In the genomic region with DNA sequence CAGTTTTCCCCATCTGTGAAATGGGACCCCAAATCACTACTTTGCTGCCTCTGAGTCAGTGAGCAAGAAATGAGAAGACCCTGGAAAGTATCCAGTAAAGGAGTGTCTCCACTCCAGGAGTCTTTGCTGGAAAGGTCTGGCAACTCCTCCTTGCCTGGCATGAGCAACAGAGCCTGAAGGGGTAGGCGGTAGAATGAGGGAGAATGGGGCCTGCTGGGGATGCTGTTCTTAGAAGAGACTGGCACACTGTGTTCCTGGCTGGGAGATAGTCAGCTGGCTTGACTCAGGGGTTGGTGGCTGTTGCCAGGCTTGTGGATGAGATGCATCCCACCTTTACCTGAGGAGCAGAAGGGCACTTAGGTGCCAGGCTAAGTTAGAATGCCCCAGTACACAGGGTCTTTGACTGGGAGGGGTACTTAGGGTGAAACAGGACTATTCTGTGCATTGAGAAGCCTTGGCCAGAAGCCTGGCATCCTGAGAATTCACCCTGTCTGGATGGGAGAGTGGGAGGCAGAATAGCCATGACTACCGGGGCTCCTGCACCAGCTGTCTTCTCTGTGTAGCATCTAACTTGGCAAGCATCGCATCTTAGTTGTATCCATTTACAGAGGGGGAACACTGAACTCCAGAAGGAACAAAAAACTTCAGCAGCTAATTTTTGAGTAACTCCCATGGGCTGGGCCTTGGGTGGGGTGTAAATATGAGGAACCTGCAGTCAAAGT, we compare ENCODE assay signal across 14 cellular contexts. TPM values are rescaled to one million over a fixed set of nuclear protein-coding genes. Genes with fewer than 3 reads are reported as not detected.
A peak's percentile ranks its signal among the peaks of the same experiment; 100 is the strongest.
DNase-seq lines count a peak whose midpoint lies in the region; ATAC-seq, FAIRE-seq and TF ChIP-seq lines count a peak whose summit lies in the region.
"Had no signal": no experiment of that assay in that cellular context is flagged by ENCODE, and none has a peak within 500 bp of the region (broad histone marks: within the 10 kb centered on the region; RNA-seq: fewer than 3 reads in every experiment).

No MANE protein-coding gene starts in this region.

- H3K27ac ChIP-seq in HL-60 (replicated peaks) (no peak overlapping the region; the same call in 1 of the 2 replicates), lung (ENCODE audit: low read depth in 1 of 2, low read length in 1 of 2) (peak overlapping the region in 1 of 2 donors; percentile 60)
- H3K27ac ChIP-seq: KMS-11 had no signal

- peaks cover 0 to 6% of the 10 kb centered on the region in 2 donors for H3K4me1 ChIP-seq in lung (ENCODE audit: control insufficient read depth in 2 of 2, insufficient read depth in 2 of 2, low read length in 2 of 2)

- TF ChIP-seq CTCF in HL-60 (IDR thresholded peaks at IDR 0.05; ENCODE audit: insufficient read depth, low read length): no peak
- TF ChIP-seq CTCF in lung (IDR thresholded peaks at IDR 0.05; ENCODE audit: control extremely low read depth, extremely low read depth): no peak
- TF ChIP-seq CTCF in GM13976 (IDR thresholded peaks at IDR 0.05; ENCODE audit: borderline replicate concordance, control extremely low read depth, extremely low read depth, insufficient read depth, missing control alignments): no peak
- no peak for TF ChIP-seq CTCF in WTC11 (IDR thresholded peaks at IDR 0.05)

- POLR2A ChIA-PET in WTC11 (lab: Charles Lee): no interaction called here

- DNase-seq in ACHN (peak; percentile 38), HL-60 (ENCODE audit: low read depth in 1 of 2, low spot score in 1 of 2) (no peak), anterior cingulate cortex (lab: John Stamatoyannopoulos, UW) (peak in 44 of 58 donors; percentile 8 to 83 (median 53)), lung (ENCODE audit: low spot score) (no peak), H54 (ENCODE audit: insufficient read length, low spot score) (no peak), GM13976 (ENCODE audit: low spot score) (no peak), WTC11 (ENCODE audit: low spot score) (no peak), cerebellum (ENCODE audit: low spot score) (no peak)
- DNase-seq: AML-193; NCI-H69; stimulated activated naive CD4-positive, alpha-beta T cell; T1000 had no signal

- no peaks in the 10 kb centered on the region for H3K9me3 ChIP-seq in lung (ENCODE audit: control insufficient read depth in 2 of 2, insufficient read depth in 1 of 2, low read length in 1 of 2)

- no peak for FAIRE-seq in H54 (lab: Jason Lieb, UNC)

- H3K4me3 ChIP-seq in HL-60 (replicated peaks; ENCODE audit: insufficient read depth, low read length) (0 out of 2 replicates have a peak overlapping the region, but pooled peaks have one; percentile 3), lung (peak overlapping the region; percentile 28)

- no peak for ATAC-seq in lung (ENCODE audit: insufficient read depth, low FRiP score)
- ATAC-seq in WTC11: no peak
- ATAC-seq: activated naive CD4-positive, alpha-beta T cell treated with anti-CD3 and anti-CD28 coated beads, Interleukin-2, amount 50 U/mL, for 72 hours had no signal

- H3K36me3 Mint-ChIP-seq in WTC11: peaks cover 17% of the 10 kb centered on the region
- H3K36me3 Mint-ChIP-seq: activated naive CD4-positive, alpha-beta T cell treated with anti-CD3 and anti-CD28 coated beads, Interleukin-2, amount 50 U/mL, for 72 hours had no signal

- WGBS in lung, 2 donors: 64 to 86% methylated on average over 3 of the region's 3 CpGs

- H3K27me3 ChIP-seq in HL-60 (ENCODE audit: insufficient read depth, poor library complexity, severe bottlenecking) (no peaks in the 10 kb centered on the region), lung (ENCODE audit: control insufficient read depth, insufficient read depth) (no peaks in the 10 kb centered on the region)

- H3K27me3 Mint-ChIP-seq in WTC11 (ENCODE audit: low read depth): peaks cover 33% of the 10 kb centered on the region

- no peak for TF ChIP-seq POLR2A in H54 (IDR thresholded peaks at IDR 0.05; ENCODE audit: low read depth, low read length)

- CTCF ChIA-PET in WTC11 (lab: Charles Lee): interaction anchor here (0.6 to 2.9 kb wide), 2 partner anchors 38 to 139 kb away, joined by 4 to 10 read pairs; no protein-coding TSS in a partner anchor

- H3K4me1 Mint-ChIP-seq in WTC11: peaks cover 20% of the 10 kb centered on the region

- no peaks in the 10 kb centered on the region for H3K9me3 Mint-ChIP-seq in WTC11
- H3K9me3 Mint-ChIP-seq: activated naive CD4-positive, alpha-beta T cell treated with anti-CD3 and anti-CD28 coated beads, Interleukin-2, amount 50 U/mL, for 72 hours had no signal

- peaks cover 0 to 2% of the 10 kb centered on the region in 2 donors for H3K36me3 ChIP-seq in lung (ENCODE audit: control insufficient read depth in 2 of 2, insufficient read depth in 2 of 2, low read length in 2 of 2)

- in situ Hi-C loops in ACHN (cut with HindIII; ENCODE audit: low pct_ligation_motif_present, low pct_unique_long_range_greater_than_20kb, low sequenced_read_pairs) (no loop called here), GM13976 (cut with MboI; ENCODE audit: low sequenced_read_pairs, unreplicated experiment) (no loop called here)

- no peak overlapping the region for H3K4me3 Mint-ChIP-seq in WTC11

- no peak overlapping the region for H3K27ac Mint-ChIP-seq in WTC11
- H3K27ac Mint-ChIP-seq: activated naive CD4-positive, alpha-beta T cell treated with anti-CD3 and anti-CD28 coated beads, Interleukin-2, amount 50 U/mL, for 72 hours had no signal

TF ChIP-seq in WTC11, 78 proteins besides CTCF, POLR2A, EP300 and RAD21:
- no peak for TF ChIP-seq TCF7 (CRISPR knock-in tag; IDR thresholded peaks at IDR 0.05; ENCODE audit: low read depth)
- TF ChIP-seq NFE2L1 (CRISPR knock-in tag; IDR thresholded peaks at IDR 0.05): no peak
- no peak for TF ChIP-seq SP1 (CRISPR knock-in tag; conservative IDR thresholded peaks at IDR 0.05)
- TF ChIP-seq USF2 (CRISPR knock-in tag; IDR thresholded peaks at IDR 0.05): no peak
- TF ChIP-seq PRRX2 (CRISPR knock-in tag; IDR thresholded peaks at IDR 0.05): no peak
- no peak for TF ChIP-seq ZNF263 (CRISPR knock-in tag; IDR thresholded peaks at IDR 0.05; ENCODE audit: low read depth)
- no peak for TF ChIP-seq ZNF671 (CRISPR knock-in tag; IDR thresholded peaks at IDR 0.05)
- no peak for TF ChIP-seq CREM (CRISPR knock-in tag; IDR thresholded peaks at IDR 0.05)
- TF ChIP-seq, protein P1, sequence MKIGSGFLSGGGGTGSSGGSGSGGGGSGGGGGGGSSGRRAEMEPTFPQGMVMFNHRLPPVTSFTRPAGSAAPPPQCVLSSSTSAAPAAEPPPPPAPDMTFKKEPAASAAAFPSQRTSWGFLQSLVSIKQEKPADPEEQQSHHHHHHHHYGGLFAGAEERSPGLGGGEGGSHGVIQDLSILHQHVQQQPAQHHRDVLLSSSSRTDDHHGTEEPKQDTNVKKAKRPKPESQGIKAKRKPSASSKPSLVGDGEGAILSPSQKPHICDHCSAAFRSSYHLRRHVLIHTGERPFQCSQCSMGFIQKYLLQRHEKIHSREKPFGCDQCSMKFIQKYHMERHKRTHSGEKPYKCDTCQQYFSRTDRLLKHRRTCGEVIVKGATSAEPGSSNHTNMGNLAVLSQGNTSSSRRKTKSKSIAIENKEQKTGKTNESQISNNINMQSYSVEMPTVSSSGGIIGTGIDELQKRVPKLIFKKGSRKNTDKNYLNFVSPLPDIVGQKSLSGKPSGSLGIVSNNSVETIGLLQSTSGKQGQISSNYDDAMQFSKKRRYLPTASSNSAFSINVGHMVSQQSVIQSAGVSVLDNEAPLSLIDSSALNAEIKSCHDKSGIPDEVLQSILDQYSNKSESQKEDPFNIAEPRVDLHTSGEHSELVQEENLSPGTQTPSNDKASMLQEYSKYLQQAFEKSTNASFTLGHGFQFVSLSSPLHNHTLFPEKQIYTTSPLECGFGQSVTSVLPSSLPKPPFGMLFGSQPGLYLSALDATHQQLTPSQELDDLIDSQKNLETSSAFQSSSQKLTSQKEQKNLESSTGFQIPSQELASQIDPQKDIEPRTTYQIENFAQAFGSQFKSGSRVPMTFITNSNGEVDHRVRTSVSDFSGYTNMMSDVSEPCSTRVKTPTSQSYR (CRISPR knock-in tag; IDR thresholded peaks at IDR 0.05): no peak
- TF ChIP-seq FOXP1 (CRISPR knock-in tag; IDR thresholded peaks at IDR 0.05; ENCODE audit: borderline replicate concordance): no peak
- no peak for TF ChIP-seq ZNF423 (CRISPR knock-in tag; IDR thresholded peaks at IDR 0.05)
- no peak for TF ChIP-seq JUN (CRISPR knock-in tag; IDR thresholded peaks at IDR 0.05)
- TF ChIP-seq ATF1 (CRISPR knock-in tag; IDR thresholded peaks at IDR 0.05): no peak

RNA-seq across cellular contexts. Expression of gene MFSD2A, which starts 2.5 kb away (rescaled TPM):
- total RNA-seq in lung: 100 to 1,000 TPM in 1 of 2 donors, 10 to 100 TPM in 1; 57.2 to 149 TPM
- 100 to 1,000 TPM; 119 to 123 TPM for polyA plus RNA-seq in lung
- total RNA-seq in WTC11 (2021): 11.5 to 14.0 TPM (median 12.9 TPM) in 3 replicates
- total RNA-seq in cerebellum: 18.9 TPM

RNA-seq across cellular contexts. Expression of gene MYCL, which starts 55.7 kb away (rescaled TPM):
- total RNA-seq in lung (1 to 10 TPM; 6.0 to 7.8 TPM), WTC11 (2021) (31.0 to 32.6 TPM (median 32.2 TPM) in 3 replicates), cerebellum (11.4 TPM)
- 1 to 10 TPM; 2.4 to 2.7 TPM for polyA plus RNA-seq in lung

Comparison
In these comparisons a context has a peak if more than half of its experiments do, and no peak if none do; other contexts are left out.
1. DNase-seq: peak in ACHN (single experiment) and anterior cingulate cortex (44 of 58); none in HL-60 (0 of 2), lung (single experiment), H54 (single experiment), GM13976 (single experiment), WTC11 (single experiment) and cerebellum (single experiment).